Comparison of ENCODE assay signal across 16 cellular contexts in the genomic region with DNA sequence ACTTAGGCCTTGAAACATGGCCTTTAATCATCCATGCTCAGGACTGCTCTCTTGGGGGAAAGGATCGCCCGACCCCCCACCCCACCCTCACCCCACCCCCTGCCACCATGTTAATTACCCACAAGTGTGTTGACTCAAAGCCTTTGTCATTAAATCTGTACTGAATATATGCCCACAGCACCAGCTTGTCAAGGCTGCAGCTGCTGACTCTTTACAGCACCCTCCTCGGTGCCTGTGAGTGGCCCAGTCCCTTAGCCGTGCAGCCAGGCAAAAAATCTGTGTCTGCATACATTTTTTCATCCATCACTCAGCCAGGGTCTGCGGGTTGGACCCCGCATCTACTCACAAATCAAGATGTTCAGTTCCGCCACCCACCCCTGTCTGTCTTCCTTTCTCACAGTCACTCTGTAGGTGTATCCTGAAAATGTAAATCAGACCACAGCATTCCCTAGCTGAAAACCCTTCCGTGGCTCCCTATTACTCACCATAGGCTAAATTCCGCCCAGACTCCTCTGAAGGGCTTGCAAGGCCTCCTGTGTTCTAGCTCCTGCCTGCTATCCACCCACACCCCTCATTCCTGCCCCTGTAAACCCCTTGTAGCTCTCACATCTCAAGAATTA. TPM values are rescaled to one million over a fixed set of nuclear protein-coding genes. Genes with fewer than 3 reads are reported as not detected.
DNase-seq lines count a peak whose midpoint lies in the region; ATAC-seq and TF ChIP-seq lines count a peak whose summit lies in the region.
"Had no signal": no experiment of that assay in that cellular context is flagged by ENCODE, and none has a peak within 500 bp of the region (broad histone marks: within the 10 kb centered on the region; RNA-seq: fewer than 3 reads in every experiment).

No MANE protein-coding gene starts in this region.

- no peak overlapping the region for H2AK5ac ChIP-seq in H9 (ENCODE audit: insufficient read length, low read length)

- no peak for TF ChIP-seq CTCF in H9 (conservative IDR thresholded peaks at IDR 0.05)
- no peak for TF ChIP-seq CTCF in esophagus muscularis mucosa (IDR thresholded peaks at IDR 0.05)
- no peak for TF ChIP-seq CTCF in osteocyte (IDR thresholded peaks at IDR 0.05)

- no peak overlapping the region for H3K27ac Mint-ChIP-seq in H9
- H3K27ac Mint-ChIP-seq in osteocyte (ENCODE audit: unreplicated experiment) = no peak overlapping the region
- no peak overlapping the region for H3K27ac Mint-ChIP-seq in stimulated activated effector memory CD8-positive, alpha-beta T cell treated with anti-CD3 and anti-CD28 coated beads, Interleukin-12 subunit alpha, Interleukin-12 subunit beta, amount 100 ng/mL, for 72 hours
- H3K27ac Mint-ChIP-seq: CD8-positive, alpha-beta memory T cell had no signal

- H3K18ac ChIP-seq in H9 (ENCODE audit: insufficient read length, low read depth, low read length) = no peak overlapping the region

- ATAC-seq in stimulated activated effector memory CD8-positive, alpha-beta T cell treated with anti-CD3 and anti-CD28 coated beads, Interleukin-12 subunit alpha, Interleukin-12 subunit beta, amount 100 ng/mL, for 72 hours = no peak

- no peak overlapping the region for H4K8ac ChIP-seq in H9 (replicated peaks; ENCODE audit: insufficient read length, low read depth, low read length)

- H4K20me1 ChIP-seq in H9 (ENCODE audit: control insufficient read depth, insufficient read depth, insufficient read length) = no peaks in the 10 kb centered on the region

- no peak overlapping the region for H2BK120ac ChIP-seq in H9 (ENCODE audit: low read depth, low read length, poor library complexity, severe bottlenecking)

- H3K36me3 Mint-ChIP-seq in H9 (ENCODE audit: insufficient read depth in 1 of 3, low read depth in 3 of 3) (peaks cover 4 to 10% (median 9%) of the 10 kb centered on the region in 3 experiments; a peak in 5 of 7 replicates), osteocyte (ENCODE audit: unreplicated experiment) (peaks cover 3% of the 10 kb centered on the region)
- H3K36me3 Mint-ChIP-seq in stimulated activated effector memory CD8-positive, alpha-beta T cell treated with anti-CD3 and anti-CD28 coated beads, Interleukin-12 subunit alpha, Interleukin-12 subunit beta, amount 100 ng/mL, for 72 hours = no peaks in the 10 kb centered on the region

- no peak overlapping the region for H2BK5ac ChIP-seq in H9 (ENCODE audit: insufficient read length, low read length)

- H3K9me3 ChIP-seq in H9 (ENCODE audit: control insufficient read depth, low read depth, low read length) (no peaks in the 10 kb centered on the region), esophagus muscularis mucosa (peaks cover 0 to 10% (median 5%) of the 10 kb centered on the region in 4 donors)
- H3K9me3 ChIP-seq: Caco-2, HAP-1 had no signal

- H2BK15ac ChIP-seq in H9 (ENCODE audit: low read depth, low read length) = no peak overlapping the region

- no peaks in the 10 kb centered on the region for H3K27me3 ChIP-seq in H9 (ENCODE audit: insufficient read depth, low read length)
- no peaks in the 10 kb centered on the region for H3K27me3 ChIP-seq in esophagus muscularis mucosa

- no CpG with 5 or more reads among the region's 9 CpGs for WGBS in H9 (ENCODE audit: extremely low coverage, insufficient read length, low lambda C conversion rate)
- 77% methylated on average over 9 of the region's 9 CpGs for WGBS in esophagus muscularis mucosa

- H3K4me1 ChIP-seq in H9 (ENCODE audit: insufficient read depth, low read length) = peaks cover 8% of the 10 kb centered on the region; the same call in 1 of the 2 replicates
- H3K4me1 ChIP-seq in esophagus muscularis mucosa = no peaks in the 10 kb centered on the region
- H3K4me1 ChIP-seq: Caco-2, HAP-1 had no signal

- no peak overlapping the region for H3T11ph ChIP-seq in H9 (ENCODE audit: low read length)

- H3K9ac ChIP-seq in H9 (ENCODE audit: extremely low read depth, insufficient read length, low read length) = no peak overlapping the region

- H3K56ac ChIP-seq in H9 (ENCODE audit: insufficient read length, low read depth, low read length) = no peak overlapping the region

- H3K23me2 ChIP-seq in H9 (ENCODE audit: insufficient read length, low read depth, low read length, poor library complexity, severe bottlenecking) = no peaks in the 10 kb centered on the region

- DNase-seq in NCI-H345 (lab: John Stamatoyannopoulos, UW) (peak; percentile 5), NCI-H345 treated with DMSO at 0.1 percent for 48 hours (lab: John Stamatoyannopoulos, UW; ENCODE audit: unreplicated experiment) (no peak), H9 (peak; percentile 23), esophagus muscularis mucosa (ENCODE audit: extremely low spot score) (peak; percentile 77), osteocyte (ENCODE audit: extremely low spot score, unreplicated experiment) (peak; percentile 46), NCI-H774 (lab: John Stamatoyannopoulos, UW) (no peak), NCI-H446 (lab: John Stamatoyannopoulos, UW) (no peak)
- no peak for DNase-seq in stimulated activated effector memory CD8-positive, alpha-beta T cell treated with anti-CD3 and anti-CD28 coated beads, Interleukin-12 subunit alpha, Interleukin-12 subunit beta, amount 100 ng/mL, for 72 hours (ENCODE audit: low spot score in 2 of 2)
- DNase-seq: Caco-2; CD8-positive, alpha-beta memory T cell; DND-41; GF-D8; GOT3 had no signal

- TF ChIP-seq POLR2A in esophagus muscularis mucosa (IDR thresholded peaks at IDR 0.05; ENCODE audit: low read depth) = no peak

- no peak overlapping the region for H2BK20ac ChIP-seq in H9 (ENCODE audit: low read depth, low read length, poor library complexity, severe bottlenecking)

- no peak overlapping the region for H4K5ac ChIP-seq in H9 (ENCODE audit: insufficient read length, low read depth, low read length)

- H3K79me1 ChIP-seq in H9 (ENCODE audit: insufficient read depth, low read depth, low read length, poor library complexity, severe bottlenecking) = no peaks in the 10 kb centered on the region

- H3K36me3 ChIP-seq in esophagus muscularis mucosa = no peaks in the 10 kb centered on the region
- H3K36me3 ChIP-seq: HAP-1 had no signal

- H2AFZ ChIP-seq in H9 (ENCODE audit: low read length) = no peak overlapping the region

- H3K9me3 Mint-ChIP-seq in H9 (peaks cover 19% of the 10 kb centered on the region in 2 experiments), osteocyte (ENCODE audit: unreplicated experiment) (peaks cover 5% of the 10 kb centered on the region)
- no peaks in the 10 kb centered on the region for H3K9me3 Mint-ChIP-seq in stimulated activated effector memory CD8-positive, alpha-beta T cell treated with anti-CD3 and anti-CD28 coated beads, Interleukin-12 subunit alpha, Interleukin-12 subunit beta, amount 100 ng/mL, for 72 hours
- H3K9me3 Mint-ChIP-seq: CD8-positive, alpha-beta memory T cell had no signal

- intact Hi-C loops in esophagus muscularis mucosa (cut with DNase I) = no loop called here

- no peak overlapping the region for H4K91ac ChIP-seq in H9 (ENCODE audit: insufficient read length, low read depth, low read length)

- H2BK12ac ChIP-seq in H9 (ENCODE audit: insufficient read length, low read depth, low read length) = no peak overlapping the region

- H3K4me3 ChIP-seq in esophagus muscularis mucosa = no peak overlapping the region
- H3K4me3 ChIP-seq: HAP-1 had no signal

- no peak for TF ChIP-seq EP300 in esophagus muscularis mucosa (IDR thresholded peaks at IDR 0.05)

- peaks cover 15 to 20% of the 10 kb centered on the region in 2 experiments for H3K4me1 Mint-ChIP-seq in H9
- no peaks in the 10 kb centered on the region for H3K4me1 Mint-ChIP-seq in osteocyte (ENCODE audit: unreplicated experiment)
- H3K4me1 Mint-ChIP-seq in stimulated activated effector memory CD8-positive, alpha-beta T cell treated with anti-CD3 and anti-CD28 coated beads, Interleukin-12 subunit alpha, Interleukin-12 subunit beta, amount 100 ng/mL, for 72 hours = no peaks in the 10 kb centered on the region
- H3K4me1 Mint-ChIP-seq: CD8-positive, alpha-beta memory T cell had no signal

- no peak overlapping the region for H3K14ac ChIP-seq in H9 (ENCODE audit: insufficient read depth, low read length)

- H3K27me3 Mint-ChIP-seq in H9 (ENCODE audit: low read depth) (peaks cover 10% of the 10 kb centered on the region; the same call in 1 of the 2 replicates), osteocyte (ENCODE audit: unreplicated experiment) (peaks cover 29% of the 10 kb centered on the region)

- H3K23ac ChIP-seq in H9 (ENCODE audit: insufficient read length, low read depth, low read length) = no peak overlapping the region

- H3K79me2 ChIP-seq in H9 (ENCODE audit: insufficient read depth, low read length) = no peaks in the 10 kb centered on the region

- H3K4me3 Mint-ChIP-seq in H9 (no peak overlapping the region), osteocyte (ENCODE audit: unreplicated experiment) (no peak overlapping the region)
- no peak overlapping the region for H3K4me3 Mint-ChIP-seq in stimulated activated effector memory CD8-positive, alpha-beta T cell treated with anti-CD3 and anti-CD28 coated beads, Interleukin-12 subunit alpha, Interleukin-12 subunit beta, amount 100 ng/mL, for 72 hours
- H3K4me3 Mint-ChIP-seq: CD8-positive, alpha-beta memory T cell had no signal

- no peak overlapping the region for H3K4ac ChIP-seq in H9 (ENCODE audit: low read depth, low read length)

- H3K4me2 ChIP-seq in H9 (ENCODE audit: insufficient read depth, insufficient read length, low read length) = no peak overlapping the region

- H3K27ac ChIP-seq in H9 (ENCODE audit: insufficient read length, low read depth, low read length) (no peak overlapping the region), esophagus muscularis mucosa (replicated peaks in 1 of 4) (no peak overlapping the region)
- H3K27ac ChIP-seq: 22Rv1 had no signal

RNA-seq across cellular contexts. Expression of a gene that starts 53.7 kb away (rescaled TPM):
- total RNA-seq in H9 (2021) (0.24 and 0.63 TPM in 2 replicates), esophagus muscularis mucosa (1 to 10 TPM in 1 of 4 donors, under 1 TPM in 1, not detected in 2; 0.97 to 1.7 TPM), osteocyte (12.6 and 13.3 TPM in 2 replicates)
- total RNA-seq: Caco-2; CD8-positive, alpha-beta memory T cell; HT-29 had no signal

Comparison
In these comparisons a context has a peak if more than half of its experiments do, and no peak if none do; other contexts are left out.
1. DNase-seq: peak in NCI-H345 (single experiment), H9 (single experiment), esophagus muscularis mucosa (single experiment) and osteocyte (single experiment); none in NCI-H345 treated with DMSO at 0.1 percent for 48 hours (single experiment), NCI-H774 (single experiment), stimulated activated effector memory CD8-positive, alpha-beta T cell treated with anti-CD3 and anti-CD28 coated beads, Interleukin-12 subunit alpha, Interleukin-12 subunit beta, amount 100 ng/mL, for 72 hours (0 of 2) and NCI-H446 (0 of 2).